ENCODE assay signal across 8 cellular contexts in the genomic region with DNA sequence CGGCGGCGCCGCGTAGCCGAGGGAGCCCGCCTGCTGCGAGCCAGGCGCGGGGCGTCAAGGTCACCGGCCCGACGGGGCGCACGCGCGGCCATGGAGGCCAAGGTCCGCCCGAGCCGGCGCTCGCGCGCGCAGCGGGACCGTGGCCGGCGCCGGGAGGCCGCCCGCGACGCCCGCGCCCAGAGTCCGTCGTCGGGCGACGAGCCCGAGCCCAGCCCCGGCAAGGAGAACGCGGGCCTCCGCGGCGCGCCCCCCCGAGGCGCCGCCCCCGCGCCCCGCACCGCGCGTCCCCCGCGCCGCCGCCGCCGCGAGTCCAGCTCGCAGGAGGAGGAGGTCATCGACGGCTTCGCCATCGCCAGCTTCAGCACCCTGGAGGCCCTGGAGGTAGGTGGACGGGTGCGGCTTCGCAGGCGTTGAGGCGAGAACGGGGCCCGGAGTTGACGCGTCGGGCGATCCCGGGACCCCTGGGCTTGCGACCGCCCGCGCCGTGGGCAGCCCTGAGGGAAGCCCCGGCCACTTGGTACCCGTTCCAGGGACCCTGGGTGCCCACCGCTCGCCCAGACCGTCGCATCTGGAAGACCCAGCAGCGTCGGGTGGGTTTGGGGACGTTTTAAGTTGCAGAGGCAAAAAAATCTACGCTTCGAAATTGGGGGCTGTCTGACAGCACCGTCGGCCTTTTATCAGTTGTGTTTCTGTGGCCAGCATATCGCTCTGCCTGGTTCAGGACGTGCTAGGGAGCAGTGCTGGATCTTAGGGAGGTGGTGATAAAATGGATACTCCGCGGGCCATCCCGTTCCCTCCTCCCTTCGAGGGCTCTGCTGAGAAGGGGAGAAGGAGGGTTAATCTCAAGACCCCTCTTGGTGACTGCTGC. TPM values are rescaled to one million over a fixed set of nuclear protein-coding genes. Genes with fewer than 3 reads are reported as not detected.
DNase-seq lines count a peak whose midpoint lies in the region; ATAC-seq and TF ChIP-seq lines count a peak whose summit lies in the region.

No MANE protein-coding gene starts in this region.

- ATAC-seq in sciatic nerve: no peak

- no peak for TF ChIP-seq CTCF in mammary epithelial cell (conservative IDR thresholded peaks at IDR 0.05 in 1 of 2, IDR thresholded peaks at IDR 0.05 in 1 of 2; ENCODE audit: extremely low read depth in 1 of 2, insufficient read depth in 1 of 2, low read depth in 1 of 2, low read length in 2 of 2)

- H3K27me3 Mint-ChIP-seq in activated T-cell treated with anti-CD3 and anti-CD28 coated beads, Interleukin-2, amount 50 U/mL, for 24 hours: no peaks in the 10 kb centered on the region

- peaks cover 74% of the 10 kb centered on the region for H3K4me1 Mint-ChIP-seq in activated T-cell treated with anti-CD3 and anti-CD28 coated beads, Interleukin-2, amount 50 U/mL, for 24 hours (ENCODE audit: low read depth)

- peak overlapping the region in 1 of 2 experiments; percentile 31 for H3K14ac ChIP-seq in mesenchymal stem cell (ENCODE audit: low read length in 2 of 2)

- BruUV-seq in mammary epithelial cell (replicated peaks; lab: Mats Ljungman, UMichigan): no TSS peak

- H4K91ac ChIP-seq in mesenchymal stem cell (ENCODE audit: low read length): no peak overlapping the region

- no peaks in the 10 kb centered on the region for H3K27me3 ChIP-seq in mammary epithelial cell (ENCODE audit: insufficient read depth, low read length)
- H3K27me3 ChIP-seq in mesenchymal stem cell (ENCODE audit: control insufficient read depth in 1 of 2, insufficient read depth in 1 of 2, low read length in 2 of 2): peaks cover under 1 to 8% of the 10 kb centered on the region in 2 experiments

- H4K8ac ChIP-seq in mesenchymal stem cell (ENCODE audit: low read length): no peak overlapping the region

- H3K4me2 ChIP-seq in mammary epithelial cell (ENCODE audit: insufficient read depth, low read depth, low read length): peak overlapping the region; percentile 90
- H3K4me2 ChIP-seq in mesenchymal stem cell (ENCODE audit: low read length, poor library complexity, severe bottlenecking): peak overlapping the region; percentile 77

- no peaks in the 10 kb centered on the region for H3K36me3 ChIP-seq in mammary epithelial cell (ENCODE audit: insufficient read depth, low read length)
- H3K36me3 ChIP-seq in mesenchymal stem cell (ENCODE audit: control insufficient read depth in 1 of 2, insufficient read depth in 2 of 2, low read depth in 1 of 2, low read length in 2 of 2): peaks cover 0 to 23% of the 10 kb centered on the region in 2 experiments

- peak overlapping the region; percentile 48 for H2AFZ ChIP-seq in mammary epithelial cell (ENCODE audit: low read depth, low read length)
- H2AFZ ChIP-seq in mesenchymal stem cell (ENCODE audit: low read depth, low read length): no peak overlapping the region

- H3K23ac ChIP-seq in mesenchymal stem cell (ENCODE audit: low read length in 2 of 2): no peak overlapping the region

- no peak overlapping the region for H2BK12ac ChIP-seq in mesenchymal stem cell (ENCODE audit: low read length in 2 of 2)

- peaks cover 53% of the 10 kb centered on the region for H3K79me2 ChIP-seq in mammary epithelial cell (ENCODE audit: insufficient read depth, low read length)

- intact Hi-C loops in mammary epithelial cell (cut with micrococcal nuclease): loop anchor here (1.0 to 5.0 kb wide), 2 partner anchors 20 to 72 kb away; no protein-coding TSS in a partner anchor
- intact Hi-C loops in sciatic nerve (cut with DNase I): no loop called here
- intact Hi-C loops in posterior vena cava (cut with DNase I): no loop called here

- peaks cover 9% of the 10 kb centered on the region for H4K20me1 ChIP-seq in mammary epithelial cell (ENCODE audit: insufficient read depth, low read length)

- peak overlapping the region; percentile 12 for H2BK15ac ChIP-seq in mesenchymal stem cell (ENCODE audit: low read depth, poor library complexity, severe bottlenecking)

- dilution Hi-C loops in mammary epithelial cell (cut with HindIII; ENCODE audit: low sequenced_read_pairs): no loop called here

- H3K9me3 ChIP-seq in mammary epithelial cell (replicated peaks; ENCODE audit: insufficient read depth, low read length) (no peaks in the 10 kb centered on the region), mesenchymal stem cell (ENCODE audit: control insufficient read depth, low read length) (no peaks in the 10 kb centered on the region)

- peak overlapping the region; percentile 45 to 68 (median 64) for H3K4me3 ChIP-seq in mammary epithelial cell (replicated peaks in 1 of 3; ENCODE audit: insufficient read depth in 1 of 3, low read depth in 2 of 3, low read length in 3 of 3)
- H3K4me3 ChIP-seq in mesenchymal stem cell (ENCODE audit: insufficient read depth in 1 of 2, low read depth in 1 of 2, low read length in 2 of 2): peak overlapping the region; percentile 74 to 84

- CTCF ChIA-PET in mammary epithelial cell (lab: Charles Lee; ENCODE audit: low non-redundant PET): interaction anchor here (0.6 kb wide), 1 partner anchor 18 kb away, joined by 5 read pairs; no protein-coding TSS in a partner anchor

- H2BK120ac ChIP-seq in mesenchymal stem cell (ENCODE audit: low read depth, low read length): no peak overlapping the region

- H3K27ac Mint-ChIP-seq in activated T-cell treated with anti-CD3 and anti-CD28 coated beads, Interleukin-2, amount 50 U/mL, for 24 hours: peak overlapping the region; percentile 73

- H3K4me1 ChIP-seq in mammary epithelial cell (ENCODE audit: insufficient read depth, low read length): peaks cover 46% of the 10 kb centered on the region
- peaks cover 52% of the 10 kb centered on the region for H3K4me1 ChIP-seq in mesenchymal stem cell (ENCODE audit: control insufficient read depth, insufficient read depth, low read depth, low read length)

- peak overlapping the region; percentile 87 for H3K4me3 Mint-ChIP-seq in activated T-cell treated with anti-CD3 and anti-CD28 coated beads, Interleukin-2, amount 50 U/mL, for 24 hours

- H3K36me3 Mint-ChIP-seq in activated T-cell treated with anti-CD3 and anti-CD28 coated beads, Interleukin-2, amount 50 U/mL, for 24 hours (ENCODE audit: low read depth): peaks cover 24% of the 10 kb centered on the region

- TF ChIP-seq RAD21 in Ishikawa (IDR thresholded peaks at IDR 0.05; ENCODE audit: low read depth): no peak

- 15% methylated on average over 29 of the region's 107 CpGs for WGBS in mammary epithelial cell (ENCODE audit: low coverage, missing lambda C conversion rate)
- WGBS in mesenchymal stem cell: 9% methylated on average over 59 of the region's 107 CpGs

- no peak overlapping the region for H2AK5ac ChIP-seq in mesenchymal stem cell (ENCODE audit: low read length, severe bottlenecking)

- H3K27ac ChIP-seq in mammary epithelial cell (ENCODE audit: insufficient read depth, low read depth, low read length) (no peak overlapping the region), mesenchymal stem cell (ENCODE audit: low read length, poor library complexity, severe bottlenecking) (no peak overlapping the region)

- H3K79me1 ChIP-seq in mesenchymal stem cell (replicated peaks; ENCODE audit: low read length, poor library complexity, severe bottlenecking): peaks cover 17% of the 10 kb centered on the region

- no peaks in the 10 kb centered on the region for H3K9me3 Mint-ChIP-seq in activated T-cell treated with anti-CD3 and anti-CD28 coated beads, Interleukin-2, amount 50 U/mL, for 24 hours

- H3K9ac ChIP-seq in mammary epithelial cell (ENCODE audit: insufficient read depth, low read length): peak overlapping the region; percentile 52
- H3K9ac ChIP-seq in mesenchymal stem cell (ENCODE audit: low read length): peak overlapping the region; percentile 85

- no peak overlapping the region for H3K4ac ChIP-seq in mesenchymal stem cell (ENCODE audit: low read depth in 1 of 2, low read length in 2 of 2)

- TF ChIP-seq EP300 in Ishikawa (IDR thresholded peaks at IDR 0.05; ENCODE audit: borderline replicate concordance): no peak

- peak overlapping the region in 1 of 2 experiments; percentile 24 for H3K18ac ChIP-seq in mesenchymal stem cell (ENCODE audit: low read depth in 1 of 2, low read length in 2 of 2)

- H2BK5ac ChIP-seq in mesenchymal stem cell (ENCODE audit: low read depth, low read length, poor library complexity, severe bottlenecking): no peak overlapping the region

- in situ Hi-C loops in mammary epithelial cell (cut with MboI; ENCODE audit: low sequenced_read_pairs in 2 of 2): no loop called here

- no peak for DNase-seq in activated T-cell treated with anti-CD3 and anti-CD28 coated beads, Interleukin-2, amount 50 U/mL, for 24 hours
- DNase-seq in activated T-cell treated with anti-CD3 and anti-CD28 coated beads, Interleukin-2, amount 50 U/mL, for 1 hour: no peak
- DNase-seq in mammary epithelial cell (no peak), mesenchymal stem cell (peak; percentile 42), NCI-H748 treated with DMSO at 0.1 percent for 48 hours (lab: John Stamatoyannopoulos, UW) (no peak), sciatic nerve (ENCODE audit: low spot score) (no peak), posterior vena cava (ENCODE audit: low spot score) (no peak)

TF ChIP-seq in Ishikawa, 13 proteins besides CTCF, POLR2A, EP300 and RAD21:
- TF ChIP-seq YY1 (IDR thresholded peaks at IDR 0.05; ENCODE audit: low read depth) (no peak), TAF1 (IDR thresholded peaks at IDR 0.05; ENCODE audit: low read depth) (no peak), CEBPB (IDR thresholded peaks at IDR 0.05) (no peak), ZBTB7A (IDR thresholded peaks at IDR 0.05; ENCODE audit: low read depth) (no peak), EGR1 (IDR thresholded peaks at IDR 0.05) (no peak), TEAD4 (IDR thresholded peaks at IDR 0.05) (no peak)
- TF ChIP-seq, protein P1, sequence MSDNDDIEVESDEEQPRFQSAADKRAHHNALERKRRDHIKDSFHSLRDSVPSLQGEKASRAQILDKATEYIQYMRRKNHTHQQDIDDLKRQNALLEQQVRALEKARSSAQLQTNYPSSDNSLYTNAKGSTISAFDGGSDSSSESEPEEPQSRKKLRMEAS (IDR thresholded peaks at IDR 0.05): peak; percentile 30; the same call in 1 of the 2 replicates

RNA-seq across cellular contexts. Expression of a gene that starts 0.8 kb away (rescaled TPM):
- total RNA-seq in mammary epithelial cell (10 to 100 TPM; 28.8 to 58.6 TPM), sciatic nerve (43.7 TPM), posterior vena cava (10 to 100 TPM; 34.0 to 35.8 TPM)
- 17.2 TPM for polyA plus RNA-seq in mammary epithelial cell
- polyA minus RNA-seq in mammary epithelial cell: 1.6 TPM
- polyA plus RNA-seq in mesenchymal stem cell (2013, experiment 1 of 2): 35.1 TPM
- polyA plus RNA-seq in mesenchymal stem cell (2013, experiment 2 of 2): 32.7 TPM
